27 cellular contexts compared by ENCODE assay signal in the genomic region with DNA sequence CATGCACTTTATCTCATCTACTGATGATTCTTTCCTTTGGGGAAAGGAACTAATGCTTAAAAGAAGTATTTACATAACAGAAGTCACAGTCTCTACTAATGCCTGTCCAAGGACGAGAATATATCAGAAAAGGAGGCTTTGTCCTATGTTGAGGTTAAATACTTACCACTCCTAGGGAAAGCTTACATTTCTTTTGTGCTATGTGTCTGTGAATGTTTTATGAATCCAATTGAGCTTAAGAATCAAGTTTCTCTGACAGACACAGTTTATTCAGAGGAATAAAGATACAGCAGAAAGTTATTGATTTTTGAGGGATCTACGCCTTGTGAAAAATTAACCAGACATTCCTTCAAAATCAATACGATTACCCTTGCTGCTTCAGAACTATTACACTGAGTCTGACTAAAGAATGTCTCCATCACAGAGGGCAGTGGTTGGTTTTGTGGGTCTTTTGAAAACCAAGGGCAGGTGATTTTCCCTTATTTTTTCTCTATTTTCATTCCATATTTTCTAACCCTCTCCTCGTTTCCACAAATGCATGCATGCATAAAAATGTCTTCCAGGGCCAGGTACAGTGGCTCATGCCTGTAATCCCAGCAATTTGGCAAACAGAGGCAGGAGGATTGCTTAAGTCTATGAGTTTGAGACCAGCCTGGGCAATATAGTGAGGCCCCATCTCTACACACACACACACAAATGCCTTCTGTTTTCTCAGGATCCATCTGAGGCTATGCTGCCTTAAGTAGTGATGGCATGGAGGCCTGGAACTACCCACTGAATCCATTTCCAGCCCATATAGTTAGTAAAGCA.
"Had no signal": no experiment of that assay in that cellular context is flagged by ENCODE, and none has a peak within 500 bp of the region (broad histone marks: within the 10 kb centered on the region; RNA-seq: fewer than 3 reads in every experiment).

No MANE protein-coding gene starts in this region.

- H3K4me1 Mint-ChIP-seq: activated CD4-positive, alpha-beta T cell treated with anti-CD3 and anti-CD28 coated beads, Interleukin-2, amount 10 ng/mL, durations not matched to agents 24 days and 14 days had no signal

- H3K27me3 ChIP-seq: adrenal gland, brain microvascular endothelial cell, SJCRH30 had no signal

- H3K27ac Mint-ChIP-seq: activated CD4-positive, alpha-beta T cell treated with anti-CD3 and anti-CD28 coated beads, Interleukin-2, amount 10 ng/mL, durations not matched to agents 24 days and 14 days; activated CD8-positive, alpha-beta T cell treated with anti-CD3 and anti-CD28 coated beads, Interleukin-2, amount 10 ng/mL, durations not matched to agents 7 days and 5 days; activated naive CD4-positive, alpha-beta T cell treated with anti-CD3 and anti-CD28 coated beads, Interleukin-2, amount 50 U/mL, for 72 hours; activated T-cell treated with anti-CD3 and anti-CD28 coated beads, Interleukin-2, amount 50 U/mL, for 24 hours; activated T-helper 1 cell treated with anti-CD3 and anti-CD28 coated beads, Interleukin-12 subunit alpha, Interleukin-12 subunit beta, Interleukin-2, Interleukin-4 antibody, amounts not matched to agents 30 ng/mL and 10 ng/mL and 1 ng/mL, durations not matched to agents 14 hours and 24 hours and 36 hours; T-helper 1 cell treated with Interleukin-12 subunit alpha and Interleukin-12 subunit beta and Interleukin-4 antibody, amounts not matched to agents 30 μg/mL and 1 μg/mL, for 36 hours; T-helper 2 cell treated with Interferon-gamma antibody and Interleukin-4, amounts not matched to agents 5 μg/mL and 100 μg/mL, for 36 hours had no signal

- H3K4me1 ChIP-seq: adrenal gland had no signal

- FAIRE-seq: TTC549 had no signal

- H3K4me3 ChIP-seq: adrenal gland, SJCRH30, SK-N-MC had no signal

- H3K36me3 Mint-ChIP-seq: activated naive CD4-positive, alpha-beta T cell treated with anti-CD3 and anti-CD28 coated beads, Interleukin-2, amount 50 U/mL, for 72 hours had no signal

- DNase-seq: activated CD4-positive, alpha-beta T cell treated with anti-CD3 and anti-CD28 coated beads, Interleukin-2, amount 10 ng/mL, durations not matched to agents 24 days and 14 days; activated CD4-positive, alpha-beta T cell treated with anti-CD3 and anti-CD28 coated beads, Interleukin-2, amount 50 U/mL, for 4 hours; activated CD8-positive, alpha-beta T cell treated with anti-CD3 and anti-CD28 coated beads, Interleukin-2, amount 10 ng/mL, durations not matched to agents 7 days and 5 days; activated effector memory CD4-positive, alpha-beta T cell treated with Interleukin-2 at 50 U/mL for 16 hours; activated naive CD4-positive, alpha-beta T cell treated with Interleukin-2 at 50 U/mL for 16 hours; activated T-cell treated with anti-CD3 and anti-CD28 coated beads, Interleukin-2, amount 50 U/mL, for 24 hours; adrenal gland; brain microvascular endothelial cell; central memory CD4-positive, alpha-beta T cell; Karpas-422; KBM-7; NCI-H1105; NCI-H1436; NCI-H1694; NCI-H1930; NCI-H2081 treated with DMSO at 0.1 percent for 48 hours; NCI-H226; NCI-H524 treated with DMSO at 0.1 percent for 48 hours; SHP77; SJCRH30 had no signal

- H3K27me3 Mint-ChIP-seq: activated CD4-positive, alpha-beta T cell treated with anti-CD3 and anti-CD28 coated beads, Interleukin-2, amount 10 ng/mL, durations not matched to agents 24 days and 14 days; activated T-cell treated with anti-CD3 and anti-CD28 coated beads, Interleukin-2, amount 50 U/mL, for 24 hours had no signal

- ATAC-seq: activated CD8-positive, alpha-beta T cell treated with anti-CD3 and anti-CD28 coated beads, Interleukin-2, amount 10 ng/mL, durations not matched to agents 7 days and 5 days; activated naive CD4-positive, alpha-beta T cell treated with anti-CD3 and anti-CD28 coated beads, Interleukin-2, amount 50 U/mL, for 72 hours; Panc1 had no signal

- H3K4me3 Mint-ChIP-seq: activated CD4-positive, alpha-beta T cell treated with anti-CD3 and anti-CD28 coated beads, Interleukin-2, amount 10 ng/mL, durations not matched to agents 24 days and 14 days; activated CD8-positive, alpha-beta T cell treated with anti-CD3 and anti-CD28 coated beads, Interleukin-2, amount 10 ng/mL, durations not matched to agents 7 days and 5 days; activated T-cell treated with anti-CD3 and anti-CD28 coated beads, Interleukin-2, amount 50 U/mL, for 24 hours; activated T-helper 1 cell treated with anti-CD3 and anti-CD28 coated beads, Interleukin-12 subunit alpha, Interleukin-12 subunit beta, Interleukin-2, Interleukin-4 antibody, amounts not matched to agents 30 ng/mL and 10 ng/mL and 1 ng/mL, durations not matched to agents 14 hours and 24 hours and 36 hours; T-helper 1 cell treated with Interleukin-12 subunit alpha and Interleukin-12 subunit beta and Interleukin-4 antibody, amounts not matched to agents 30 μg/mL and 1 μg/mL, for 36 hours; T-helper 2 cell treated with Interferon-gamma antibody and Interleukin-4, amounts not matched to agents 5 μg/mL and 100 μg/mL, for 36 hours had no signal

- H3K27ac ChIP-seq: adrenal gland, brain microvascular endothelial cell, SJCRH30, SK-N-MC had no signal

- H3K36me3 ChIP-seq: adrenal gland, brain microvascular endothelial cell, SJCRH30 had no signal

- H3K9me3 ChIP-seq: adrenal gland, SJCRH30 had no signal

- H3K9me3 Mint-ChIP-seq: activated CD4-positive, alpha-beta T cell treated with anti-CD3 and anti-CD28 coated beads, Interleukin-2, amount 10 ng/mL, durations not matched to agents 24 days and 14 days; activated T-helper 1 cell treated with anti-CD3 and anti-CD28 coated beads, Interleukin-12 subunit alpha, Interleukin-12 subunit beta, Interleukin-2, Interleukin-4 antibody, amounts not matched to agents 30 ng/mL and 10 ng/mL and 1 ng/mL, durations not matched to agents 14 hours and 24 hours and 36 hours; T-helper 1 cell treated with Interleukin-12 subunit alpha and Interleukin-12 subunit beta and Interleukin-4 antibody, amounts not matched to agents 30 μg/mL and 1 μg/mL, for 36 hours had no signal
